12 cellular contexts compared by ENCODE assay signal in the genomic region with DNA sequence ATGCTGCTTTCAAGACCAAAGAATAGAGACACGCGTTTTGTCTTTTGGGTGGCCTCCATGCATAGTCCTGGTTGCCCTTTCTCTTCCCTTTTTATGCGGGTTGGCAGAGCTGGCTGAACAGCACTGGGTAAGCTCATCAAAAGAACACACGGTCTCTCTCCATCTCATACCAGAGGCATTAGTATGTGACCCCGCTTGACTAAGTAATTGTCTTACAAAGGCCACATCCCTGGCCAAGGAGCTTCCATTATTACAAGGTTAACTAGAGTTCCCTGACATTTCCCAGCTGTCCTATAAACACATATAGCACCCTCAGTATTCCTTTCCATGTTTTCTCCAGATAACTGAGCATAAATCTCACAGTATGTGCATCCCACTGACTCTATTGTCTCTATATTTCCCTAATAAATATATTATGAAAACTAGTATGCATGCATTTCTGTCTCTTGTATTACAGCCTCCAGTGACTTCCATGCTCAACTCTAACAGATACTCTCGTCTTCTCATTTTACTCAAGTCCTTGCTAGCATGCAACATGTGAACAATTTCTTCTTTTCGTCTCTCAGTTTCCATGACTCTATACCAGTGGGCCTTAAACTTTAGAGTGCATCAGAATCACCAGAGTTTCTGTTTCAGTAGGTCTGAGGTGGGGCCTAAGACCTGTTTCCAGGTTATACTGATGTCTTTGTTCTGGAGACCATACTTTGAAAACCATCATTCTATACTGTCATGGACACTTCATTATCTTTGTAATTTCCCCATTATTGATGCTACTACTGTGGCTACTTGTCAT.
DNase-seq lines count a peak whose midpoint lies in the region; ATAC-seq and TF ChIP-seq lines count a peak whose summit lies in the region.
"Had no signal": no experiment of that assay in that cellular context is flagged by ENCODE, and none has a peak within 500 bp of the region (broad histone marks: within the 10 kb centered on the region; RNA-seq: fewer than 3 reads in every experiment).

No MANE protein-coding gene starts in this region.

- peak overlapping the region; percentile 69; the same call in 1 of the 2 replicates for H3K27ac Mint-ChIP-seq in HFFc6
- H3K27ac Mint-ChIP-seq in stimulated activated memory B cell treated with anti-CD40 and anti-IgM and Interleukin-4, amounts not matched to agents 10 μg/mL and 1 μg/mL and 100 μg/mL, for 72 hours = no peak overlapping the region
- H3K27ac Mint-ChIP-seq: naive thymus-derived CD4-positive, alpha-beta T cell had no signal

- H3K4me1 Mint-ChIP-seq in HFFc6 (ENCODE audit: low read depth) = peaks cover 21% of the 10 kb centered on the region
- no peaks in the 10 kb centered on the region for H3K4me1 Mint-ChIP-seq in stimulated activated memory B cell treated with anti-CD40 and anti-IgM and Interleukin-4, amounts not matched to agents 10 μg/mL and 1 μg/mL and 100 μg/mL, for 72 hours
- H3K4me1 Mint-ChIP-seq: naive thymus-derived CD4-positive, alpha-beta T cell had no signal

- H3K36me3 ChIP-seq in adrenal gland (replicated peaks in 1 of 2) = no peaks in the 10 kb centered on the region
- H3K36me3 ChIP-seq: right atrium auricular region had no signal

- 74 to 84% (median 80%) methylated on average over 7 of the region's 7 CpGs for WGBS in adrenal gland, 4 donors

- peak; percentile 94 for ATAC-seq in GM19328 (IDR thresholded peaks at IDR 0.05; ENCODE audit: unreplicated experiment)
- peak; percentile 93 for ATAC-seq in HG03575 (IDR thresholded peaks at IDR 0.05; ENCODE audit: extremely low read depth, insufficient number of reproducible peaks, low FRiP score, unreplicated experiment)
- peak; percentile 24 for ATAC-seq in stimulated activated memory B cell treated with anti-CD40 and anti-IgM and Interleukin-4, amounts not matched to agents 10 μg/mL and 1 μg/mL and 100 μg/mL, for 72 hours
- ATAC-seq in HG03565 (IDR thresholded peaks at IDR 0.05; ENCODE audit: unreplicated experiment) = no peak
- no peak for ATAC-seq in HG03135 (IDR thresholded peaks at IDR 0.05; ENCODE audit: unreplicated experiment)

- H3K9me3 Mint-ChIP-seq in HFFc6 = no peaks in the 10 kb centered on the region
- no peaks in the 10 kb centered on the region for H3K9me3 Mint-ChIP-seq in stimulated activated memory B cell treated with anti-CD40 and anti-IgM and Interleukin-4, amounts not matched to agents 10 μg/mL and 1 μg/mL and 100 μg/mL, for 72 hours
- H3K9me3 Mint-ChIP-seq: naive thymus-derived CD4-positive, alpha-beta T cell had no signal

- peak; percentile 4 for DNase-seq in HFFc6
- DNase-seq in adrenal gland = no peak
- DNase-seq: activated CD4-positive, CD25-positive, alpha-beta regulatory T cell; anterior cingulate cortex; COR-L47; naive thymus-derived CD4-positive, alpha-beta T cell had no signal

- H3K4me3 Mint-ChIP-seq in HFFc6 = no peak overlapping the region
- H3K4me3 Mint-ChIP-seq in stimulated activated memory B cell treated with anti-CD40 and anti-IgM and Interleukin-4, amounts not matched to agents 10 μg/mL and 1 μg/mL and 100 μg/mL, for 72 hours = no peak overlapping the region
- H3K4me3 Mint-ChIP-seq: naive thymus-derived CD4-positive, alpha-beta T cell had no signal

- TF ChIP-seq CTCF in HFFc6 (IDR thresholded peaks at IDR 0.05) (no peak), adrenal gland (IDR thresholded peaks at IDR 0.05) (no peak)

- H3K27me3 ChIP-seq in adrenal gland = no peaks in the 10 kb centered on the region
- H3K27me3 ChIP-seq: right atrium auricular region had no signal

- H3K36me3 Mint-ChIP-seq in HFFc6 (ENCODE audit: low read depth) = no peaks in the 10 kb centered on the region
- H3K36me3 Mint-ChIP-seq in stimulated activated memory B cell treated with anti-CD40 and anti-IgM and Interleukin-4, amounts not matched to agents 10 μg/mL and 1 μg/mL and 100 μg/mL, for 72 hours = no peaks in the 10 kb centered on the region
- H3K36me3 Mint-ChIP-seq: naive thymus-derived CD4-positive, alpha-beta T cell had no signal

- H3K27ac ChIP-seq in adrenal gland = no peak overlapping the region
- H3K27ac ChIP-seq: right atrium auricular region had no signal

- H3K27me3 Mint-ChIP-seq in HFFc6 (ENCODE audit: insufficient read depth) = no peaks in the 10 kb centered on the region
- H3K27me3 Mint-ChIP-seq in stimulated activated memory B cell treated with anti-CD40 and anti-IgM and Interleukin-4, amounts not matched to agents 10 μg/mL and 1 μg/mL and 100 μg/mL, for 72 hours = no peaks in the 10 kb centered on the region

- H3K9me3 ChIP-seq in adrenal gland (replicated peaks in 1 of 3) = no peaks in the 10 kb centered on the region
- H3K9me3 ChIP-seq: right atrium auricular region had no signal

- TF ChIP-seq POLR2A in adrenal gland (IDR thresholded peaks at IDR 0.05) = no peak

- no peak overlapping the region for H3K4me3 ChIP-seq in adrenal gland
- H3K4me3 ChIP-seq: right atrium auricular region had no signal

- intact Hi-C loops in adrenal gland (cut with DNase I) = no loop called here

- no peaks in the 10 kb centered on the region for H3K4me1 ChIP-seq in adrenal gland (replicated peaks in 1 of 2)
- H3K4me1 ChIP-seq: right atrium auricular region had no signal

Comparison
In these comparisons a context has a peak if more than half of its experiments do, and no peak if none do; other contexts are left out.
1. ATAC-seq: peak in GM19328 (single experiment), HG03575 (single experiment) and stimulated activated memory B cell treated with anti-CD40 and anti-IgM and Interleukin-4, amounts not matched to agents 10 μg/mL and 1 μg/mL and 100 μg/mL, for 72 hours (single experiment); none in HG03565 (single experiment) and HG03135 (single experiment).